8 cellular contexts compared by ENCODE assay signal in the genomic region with DNA sequence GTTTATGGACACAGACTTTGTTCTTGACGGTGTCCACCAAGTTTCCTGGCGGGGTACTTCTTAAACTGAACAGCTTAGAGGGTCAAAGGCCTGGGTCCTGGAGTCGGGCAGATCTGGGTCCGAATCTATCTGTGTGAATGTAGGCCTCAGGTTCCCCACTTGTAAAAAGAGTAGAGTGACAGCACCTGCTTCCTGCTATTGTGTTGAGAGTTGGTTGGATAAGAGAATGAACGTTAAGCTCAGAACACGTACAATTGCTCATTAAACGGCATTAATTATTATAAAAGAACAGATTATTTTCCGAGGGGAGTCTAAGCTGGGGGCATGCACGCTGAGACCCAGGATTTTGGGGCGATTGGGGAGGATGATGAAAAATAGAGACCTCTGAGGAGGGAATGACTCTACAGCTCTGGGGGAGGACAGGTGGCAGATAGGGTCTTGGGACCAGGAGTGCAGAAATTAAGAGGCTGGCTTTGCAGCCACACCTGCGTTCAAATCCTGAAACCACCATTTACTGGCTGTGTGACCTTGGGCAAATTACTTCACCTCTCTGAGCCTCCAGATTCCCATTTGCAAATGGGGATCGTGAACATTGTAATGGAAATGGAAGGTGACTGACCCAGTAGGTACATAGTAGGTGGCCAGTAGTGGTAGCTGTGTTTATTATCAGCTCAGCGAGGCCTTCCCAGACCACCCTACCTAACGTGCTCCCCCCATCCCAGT.
DNase-seq lines count a peak whose midpoint lies in the region; ATAC-seq and TF ChIP-seq lines count a peak whose summit lies in the region.

No MANE protein-coding gene starts in this region.

- peak overlapping the region; percentile 86 for H2AFZ ChIP-seq in ACC112 (ENCODE audit: low read length, unreplicated experiment)

- DNase-seq in cardiac fibroblast (ENCODE audit: low read depth in 2 of 2) (no peak), GM19240 (ENCODE audit: insufficient read length, low spot score) (no peak), midbrain (lab: John Stamatoyannopoulos, UW) (no peak), NCI-H1105 (lab: John Stamatoyannopoulos, UW) (no peak)

- no peak overlapping the region for H3K9ac ChIP-seq in HUES48 (ENCODE audit: low read depth, low read length)
- peak overlapping the region; percentile 62 for H3K9ac ChIP-seq in muscle layer of colon (ENCODE audit: low read length)

- peaks cover 65% of the 10 kb centered on the region for H3K79me2 ChIP-seq in ACC112 (ENCODE audit: control insufficient read depth, insufficient read depth, low read length, unreplicated experiment)

- H3K36me3 ChIP-seq in ACC112 (ENCODE audit: insufficient read depth, low read length) (no peaks in the 10 kb centered on the region), HUES48 (ENCODE audit: control insufficient read depth, insufficient read depth, low read length) (no peaks in the 10 kb centered on the region; the same call in 1 of the 2 replicates), muscle layer of colon (ENCODE audit: insufficient read depth, low read length) (no peaks in the 10 kb centered on the region)

- TF ChIP-seq CTCF in cardiac fibroblast (IDR thresholded peaks at IDR 0.05; ENCODE audit: low read depth, low read length): no peak

- no peak for ATAC-seq in GM18873 (IDR thresholded peaks at IDR 0.05; ENCODE audit: low FRiP score, unreplicated experiment)

- H3K4me3 ChIP-seq in ACC112 (ENCODE audit: low read depth, low read length) (peak overlapping the region; percentile 92), HUES48 (ENCODE audit: low read depth, low read length) (peak overlapping the region; percentile 92), cardiac fibroblast (replicated peaks in 1 of 2; ENCODE audit: low read depth in 2 of 2, low read length in 2 of 2) (peak overlapping the region; percentile 90 to 94), muscle layer of colon (ENCODE audit: low read depth in 1 of 2, low read length in 2 of 2) (peak overlapping the region; percentile 61 to 83)

- H3K9me3 ChIP-seq in HUES48 (ENCODE audit: control insufficient read depth, insufficient read depth, low read length): no peaks in the 10 kb centered on the region
- H3K9me3 ChIP-seq in muscle layer of colon (ENCODE audit: low read length): no peaks in the 10 kb centered on the region

- H3K27me3 ChIP-seq in ACC112 (ENCODE audit: insufficient read depth, low read length) (no peaks in the 10 kb centered on the region), HUES48 (ENCODE audit: control insufficient read depth, insufficient read depth, low read length) (no peaks in the 10 kb centered on the region), muscle layer of colon (ENCODE audit: control insufficient read depth in 1 of 2, insufficient read depth in 2 of 2, low read length in 2 of 2) (no peaks in the 10 kb centered on the region)

- H3K27ac ChIP-seq in ACC112 (ENCODE audit: low read depth, low read length): no peak overlapping the region
- H3K27ac ChIP-seq in HUES48 (ENCODE audit: low read depth, low read length): no peak overlapping the region
- peak overlapping the region; percentile 89 for H3K27ac ChIP-seq in muscle layer of colon (ENCODE audit: low read depth, low read length)

- peaks cover 42% of the 10 kb centered on the region for H3K4me1 ChIP-seq in ACC112 (ENCODE audit: control insufficient read depth, insufficient read depth, low read length, unreplicated experiment)
- H3K4me1 ChIP-seq in HUES48 (ENCODE audit: control insufficient read depth, insufficient read depth, low read length): peaks cover 64% of the 10 kb centered on the region
- peaks cover 44% of the 10 kb centered on the region for H3K4me1 ChIP-seq in muscle layer of colon (ENCODE audit: insufficient read depth, low read length)
